ENCODE assay signal across 14 cellular contexts in genomic region chr14:101185081-101185835, GRCh38.
"Had no signal": no experiment of that assay in that cellular context is flagged by ENCODE, and none has a peak within 500 bp of the region (broad histone marks: within the 10 kb centered on the region; RNA-seq: fewer than 3 reads in every experiment).

No MANE protein-coding gene starts in this region.

- H3K27ac Mint-ChIP-seq: activated T-helper 1 cell treated with anti-CD3 and anti-CD28 coated beads, Interleukin-12 subunit alpha, Interleukin-12 subunit beta, Interleukin-2, Interleukin-4 antibody, amounts not matched to agents 30 ng/mL and 10 ng/mL and 1 ng/mL, durations not matched to agents 14 hours and 24 hours and 36 hours; natural killer cell treated with Interleukin-12 subunit alpha and Interleukin-12 subunit beta and Interleukin-15 and Interleukin-18, amount 100 ng/mL, for 72 hours had no signal

- DNase-seq: activated CD4-positive, alpha-beta T cell treated with anti-CD3 and anti-CD28 coated beads, Interleukin-2, amount 50 U/mL, for 4 hours; activated CD4-positive, CD25-positive, alpha-beta regulatory T cell treated with anti-CD3 and anti-CD28 coated beads, Interleukin-2, amount 50 U/mL, for 72 hours; activated naive CD4-positive, alpha-beta T cell; central memory CD4-positive, alpha-beta T cell; effector memory CD4-positive, alpha-beta T cell; kidney glomerular epithelial cell; mucosa of descending colon; thyroid gland had no signal

- H3K9me3 ChIP-seq: ascending aorta, mucosa of descending colon, thyroid gland had no signal

- H3K4me1 ChIP-seq: ascending aorta, gastroesophageal sphincter, thyroid gland had no signal

- H3K9me3 Mint-ChIP-seq: activated T-helper 1 cell treated with anti-CD3 and anti-CD28 coated beads, Interleukin-12 subunit alpha, Interleukin-12 subunit beta, Interleukin-2, Interleukin-4 antibody, amounts not matched to agents 30 ng/mL and 10 ng/mL and 1 ng/mL, durations not matched to agents 14 hours and 24 hours and 36 hours; natural killer cell treated with Interleukin-12 subunit alpha and Interleukin-12 subunit beta and Interleukin-15 and Interleukin-18, amount 100 ng/mL, for 72 hours had no signal

- H3K4me3 ChIP-seq: ascending aorta, gastroesophageal sphincter, hepatocyte, mucosa of descending colon, thyroid gland had no signal

- H3K36me3 Mint-ChIP-seq: natural killer cell treated with Interleukin-12 subunit alpha and Interleukin-12 subunit beta and Interleukin-15 and Interleukin-18, amount 100 ng/mL, for 72 hours had no signal

- H3K79me2 ChIP-seq: hepatocyte had no signal

- H3K36me3 ChIP-seq: ascending aorta, gastroesophageal sphincter, thyroid gland had no signal

- H3K4me2 ChIP-seq: hepatocyte had no signal

- H3K4me3 Mint-ChIP-seq: activated T-helper 1 cell treated with anti-CD3 and anti-CD28 coated beads, Interleukin-12 subunit alpha, Interleukin-12 subunit beta, Interleukin-2, Interleukin-4 antibody, amounts not matched to agents 30 ng/mL and 10 ng/mL and 1 ng/mL, durations not matched to agents 14 hours and 24 hours and 36 hours; natural killer cell treated with Interleukin-12 subunit alpha and Interleukin-12 subunit beta and Interleukin-15 and Interleukin-18, amount 100 ng/mL, for 72 hours had no signal

- H3K27ac ChIP-seq: ascending aorta, epithelial cell of prostate, gastroesophageal sphincter, hepatocyte, thyroid gland had no signal

- H3K27me3 ChIP-seq: ascending aorta, hepatocyte, thyroid gland had no signal
